1 cellular context compared by ENCODE assay signal in genomic region chr11:9613830-9614762, GRCh38.
TF ChIP-seq lines count a peak whose summit lies in the region.

No MANE protein-coding gene starts in this region.

TF ChIP-seq in K562, 482 proteins besides CTCF, POLR2A, EP300 and RAD21 (continued from another document and continues in another):
- TF ChIP-seq CUX1 (CRISPR knock-in tag; IDR thresholded peaks at IDR 0.05): peak; percentile 84
- no peak for TF ChIP-seq NR3C1 (CRISPR knock-in tag; IDR thresholded peaks at IDR 0.05)
- TF ChIP-seq ZNF592 (IDR thresholded peaks at IDR 0.05): peak; percentile 54
- TF ChIP-seq ZNF324 (CRISPR knock-in tag; IDR thresholded peaks at IDR 0.05): no peak
- peak; percentile 67 for TF ChIP-seq EP400 (IDR thresholded peaks at IDR 0.05)
- TF ChIP-seq ZNF277 (CRISPR knock-in tag; IDR thresholded peaks at IDR 0.05; ENCODE audit: borderline replicate concordance): no peak
- TF ChIP-seq PHB2 (IDR thresholded peaks at IDR 0.05; ENCODE audit: low read depth): no peak
- peak; percentile 20 for TF ChIP-seq NEUROD1 (IDR thresholded peaks at IDR 0.05; ENCODE audit: borderline replicate concordance, low read depth, low read length, partially characterized antibody)
- peak in 1 of 2 experiments; percentile 79; a peak in 2 of 4 replicates for TF ChIP-seq HDAC1 (IDR thresholded peaks at IDR 0.05)
- TF ChIP-seq RB1 (IDR thresholded peaks at IDR 0.05; ENCODE audit: low read depth): peak; percentile 83; the same call in 1 of the 2 replicates
- peak in 1 of 2 experiments; percentile 44 for TF ChIP-seq AFF1 (IDR thresholded peaks at IDR 0.05; ENCODE audit: low read depth in 1 of 2, partially characterized antibody in 2 of 2)
- TF ChIP-seq PBX2 (CRISPR knock-in tag; IDR thresholded peaks at IDR 0.05; ENCODE audit: low read depth): no peak
- TF ChIP-seq PBX2 (tag; conservative IDR thresholded peaks at IDR 0.05; ENCODE audit: low read depth): no peak
- TF ChIP-seq PHB (CRISPR knock-in tag; IDR thresholded peaks at IDR 0.05): no peak
- TF ChIP-seq KDM4B (IDR thresholded peaks at IDR 0.05; ENCODE audit: borderline replicate concordance in 2 of 2, low read depth in 1 of 2): peak in 1 of 2 experiments; percentile 62; a peak in 2 of 4 replicates
- no peak for TF ChIP-seq HOXB6 (CRISPR knock-in tag; IDR thresholded peaks at IDR 0.05; ENCODE audit: borderline replicate concordance)
- TF ChIP-seq NFYB (IDR thresholded peaks at IDR 0.05; ENCODE audit: extremely low read depth, insufficient read length): no peak
- TF ChIP-seq CBX5 (IDR thresholded peaks at IDR 0.05; ENCODE audit: borderline replicate concordance, low read depth): peak; percentile 69; the same call in 1 of the 2 replicates
- no peak for TF ChIP-seq ZNF609 (CRISPR knock-in tag; IDR thresholded peaks at IDR 0.05; ENCODE audit: borderline replicate concordance)
- no peak for TF ChIP-seq HDAC6 (IDR thresholded peaks at IDR 0.05; ENCODE audit: low read depth, low read length)
- no peak for TF ChIP-seq FOS (IDR thresholded peaks at IDR 0.05; ENCODE audit: extremely low read depth, insufficient read length)
- no peak for TF ChIP-seq ZNF224 (CRISPR knock-in tag; IDR thresholded peaks at IDR 0.05)
- TF ChIP-seq STAG1 (CRISPR knock-in tag; IDR thresholded peaks at IDR 0.05; ENCODE audit: borderline replicate concordance): peak; percentile 56
- TF ChIP-seq CBFA2T2 (conservative IDR thresholded peaks at IDR 0.05): 0 out of 2 replicates have a peak, but pooled peaks have one; percentile 15
- TF ChIP-seq HMBOX1 (IDR thresholded peaks at IDR 0.05): no peak
- peak; percentile 37; the same call in 1 of the 2 replicates for TF ChIP-seq ARID1B (IDR thresholded peaks at IDR 0.05)
- TF ChIP-seq IRF9 (tag; IDR thresholded peaks at IDR 0.05): no peak
- TF ChIP-seq ZNF644 (tag; IDR thresholded peaks at IDR 0.05; ENCODE audit: low read depth): no peak
- no peak for TF ChIP-seq KHSRP (IDR thresholded peaks at IDR 0.05)
- TF ChIP-seq HIVEP1 (CRISPR knock-in tag; IDR thresholded peaks at IDR 0.05): no peak
- TF ChIP-seq KAT2B (IDR thresholded peaks at IDR 0.05; ENCODE audit: low read depth, low read length): no peak
- no peak for TF ChIP-seq ZNF354B (CRISPR knock-in tag; IDR thresholded peaks at IDR 0.05)
